ENCODE assay signal across 13 cellular contexts in the genomic region with DNA sequence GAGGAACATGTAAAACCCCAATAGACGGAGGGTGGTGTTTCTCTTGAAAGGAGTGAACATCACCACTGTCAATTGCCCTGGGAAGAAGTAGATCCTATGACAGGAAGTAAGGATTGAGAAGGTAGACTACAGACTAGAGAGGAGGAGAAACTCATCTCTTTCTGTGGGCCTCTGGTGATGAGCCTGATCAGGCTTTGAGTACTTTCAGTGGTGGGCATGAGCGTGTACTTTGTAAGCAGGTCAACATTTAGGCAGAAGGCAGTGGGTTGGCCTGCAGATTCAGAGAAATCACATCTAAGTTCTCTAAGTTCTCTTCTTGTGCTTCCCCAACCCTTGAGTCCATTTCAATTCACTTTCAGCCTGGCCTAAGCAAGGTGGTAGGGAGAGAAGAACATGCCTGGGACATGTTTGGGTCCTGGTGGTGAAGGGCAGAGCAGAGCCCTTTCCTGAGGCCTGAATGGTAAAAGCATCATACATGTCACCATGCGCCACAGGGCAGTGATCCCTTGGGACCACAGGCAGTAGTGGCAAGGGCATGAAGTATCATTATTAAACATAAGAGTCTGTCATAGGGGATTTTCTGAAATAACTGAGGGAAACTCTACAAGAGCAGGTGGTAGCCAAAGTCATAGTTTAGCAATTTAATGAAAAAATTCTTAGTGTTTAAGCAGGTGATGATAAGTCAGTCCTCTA. TPM values are rescaled to one million over a fixed set of nuclear protein-coding genes. Genes with fewer than 3 reads are reported as not detected.
DNase-seq lines count a peak whose midpoint lies in the region; ATAC-seq and TF ChIP-seq lines count a peak whose summit lies in the region.
"Had no signal": no experiment of that assay in that cellular context is flagged by ENCODE, and none has a peak within 500 bp of the region (broad histone marks: within the 10 kb centered on the region; RNA-seq: fewer than 3 reads in every experiment).

No MANE protein-coding gene starts in this region.

- peak; percentile 78 for ATAC-seq in GM18909 (IDR thresholded peaks at IDR 0.05; ENCODE audit: poor library complexity, unreplicated experiment)
- peak; percentile 63 for ATAC-seq in HG02588 (IDR thresholded peaks at IDR 0.05; ENCODE audit: unreplicated experiment)
- ATAC-seq in HG03565 (IDR thresholded peaks at IDR 0.05; ENCODE audit: unreplicated experiment) = peak; percentile 77
- ATAC-seq in gastroesophageal sphincter = no peak
- ATAC-seq: upper lobe of right lung had no signal

- no peak for TF ChIP-seq EP300 in gastroesophageal sphincter (IDR thresholded peaks at IDR 0.05)

- peak; percentile 87 for DNase-seq in GM12865 (ENCODE audit: low read depth)
- no peak for DNase-seq in stimulated activated CD4-positive, alpha-beta T cell treated with anti-CD3 and anti-CD28 coated beads, Interleukin-12 subunit alpha, Interleukin-12 subunit beta, amount 100 ng/mL, for 4 hours
- no peak for DNase-seq in tibial artery
- DNase-seq in G401 (ENCODE audit: low spot score) = no peak
- DNase-seq: activated gamma-delta T cell treated with Interleukin-2 at 50 U/mL for 16 hours, cerebellar nuclear complex, NCI-H69, upper lobe of right lung had no signal

- intact Hi-C loops in tibial artery (cut with DNase I; ENCODE audit: low total_unique reads) = no loop called here

- H3K36me3 ChIP-seq in tibial artery (no peaks in the 10 kb centered on the region), gastroesophageal sphincter (no peaks in the 10 kb centered on the region)
- H3K36me3 ChIP-seq: BLaER1 treated with 17β-estradiol and CSF1 and Interleukin-3, amounts not matched to agents 10 nM and 100 nM; upper lobe of right lung had no signal

- TF ChIP-seq CTCF in GM12865 (IDR thresholded peaks at IDR 0.05; ENCODE audit: insufficient read depth, low read depth, low read length, missing control alignments) (no peak), tibial artery (IDR thresholded peaks at IDR 0.05) (no peak), gastroesophageal sphincter (IDR thresholded peaks at IDR 0.05) (no peak)

- H3K4me3 ChIP-seq in GM12865 (ENCODE audit: low read depth, low read length) = no peak overlapping the region
- no peak overlapping the region for H3K4me3 ChIP-seq in tibial artery
- H3K4me3 ChIP-seq in gastroesophageal sphincter = no peak overlapping the region
- H3K4me3 ChIP-seq: BLaER1 treated with 17β-estradiol and CSF1 and Interleukin-3, amounts not matched to agents 10 nM and 100 nM; upper lobe of right lung had no signal

- TF ChIP-seq POLR2A in gastroesophageal sphincter (IDR thresholded peaks at IDR 0.05) = no peak

- H3K27ac ChIP-seq in tibial artery = no peak overlapping the region
- H3K27ac ChIP-seq in gastroesophageal sphincter = no peak overlapping the region
- H3K27ac ChIP-seq: BLaER1 treated with 17β-estradiol and CSF1 and Interleukin-3, amounts not matched to agents 10 nM and 100 nM; upper lobe of right lung had no signal

- no peaks in the 10 kb centered on the region for H3K9me3 ChIP-seq in tibial artery
- H3K9me3 ChIP-seq in gastroesophageal sphincter = peaks cover 0 to 11% (median 0%) of the 10 kb centered on the region in 3 donors
- H3K9me3 ChIP-seq: upper lobe of right lung had no signal

- in situ Hi-C loops in G401 (cut with HindIII; ENCODE audit: low sequenced_read_pairs) = no loop called here

- no peaks in the 10 kb centered on the region for H3K27me3 ChIP-seq in tibial artery
- H3K27me3 ChIP-seq in gastroesophageal sphincter = no peaks in the 10 kb centered on the region
- H3K27me3 ChIP-seq: BLaER1 treated with 17β-estradiol and CSF1 and Interleukin-3, amounts not matched to agents 10 nM and 100 nM; upper lobe of right lung had no signal

- H3K4me1 ChIP-seq in tibial artery (no peaks in the 10 kb centered on the region), gastroesophageal sphincter (no peaks in the 10 kb centered on the region)
- H3K4me1 ChIP-seq: upper lobe of right lung had no signal

- 100% methylated on average over 2 to 3 of the region's 3 CpGs for WGBS in gastroesophageal sphincter (ENCODE audit: low coverage in 1 of 2), 2 donors

RNA-seq across cellular contexts. Expression of a gene that starts 56.4 kb away (rescaled TPM):
- 2.3 TPM in 2 replicates for total RNA-seq in G401 (2014; rRNA removed; shearing (Covaris generic))
- total RNA-seq in gastroesophageal sphincter = not detected
